27 cellular contexts compared by ENCODE assay signal in genomic region chr14:51563560-51563959, GRCh38.
"Had no signal": no experiment of that assay in that cellular context is flagged by ENCODE, and none has a peak within 500 bp of the region (broad histone marks: within the 10 kb centered on the region; RNA-seq: fewer than 3 reads in every experiment).

No MANE protein-coding gene starts in this region.

- H3K4me3 Mint-ChIP-seq: activated CD8-positive, alpha-beta T cell treated with anti-CD3 and anti-CD28 coated beads for 36 hours; activated naive CD8-positive, alpha-beta T cell; activated T-cell treated with anti-CD3 and anti-CD28 coated beads, Interleukin-2, amount 50 U/mL, for 72 hours; T-helper 17 cell; WTC11 had no signal

- H3K9ac ChIP-seq: neural progenitor cell had no signal

- H3K36me3 Mint-ChIP-seq: activated naive CD8-positive, alpha-beta T cell; naive thymus-derived CD4-positive, alpha-beta T cell; WTC11 had no signal

- H3K4me1 ChIP-seq: body of pancreas, gastrocnemius medialis had no signal

- ATAC-seq: activated CD8-positive, alpha-beta T cell treated with anti-CD3 and anti-CD28 coated beads for 36 hours; activated T-cell treated with anti-CD3 and anti-CD28 coated beads, Interleukin-2, amount 50 U/mL, for 72 hours; body of pancreas; gastrocnemius medialis; left colon; naive thymus-derived CD4-positive, alpha-beta T cell; right cardiac atrium; stimulated activated naive CD8-positive, alpha-beta T cell treated with anti-CD3 and anti-CD28 coated beads, Interleukin-15, Interleukin-2, amounts not matched to agents 100 U/mL and 50 U/mL, for 24 hours; T-helper 17 cell; WTC11 had no signal

- H3K27ac Mint-ChIP-seq: activated CD8-positive, alpha-beta T cell treated with anti-CD3 and anti-CD28 coated beads for 36 hours; activated naive CD8-positive, alpha-beta T cell; activated T-cell treated with anti-CD3 and anti-CD28 coated beads, Interleukin-2, amount 50 U/mL, for 72 hours; T-helper 17 cell; WTC11 had no signal

- H3K36me3 ChIP-seq: gastrocnemius medialis, neural progenitor cell, thoracic aorta had no signal

- H3K4me3 ChIP-seq: body of pancreas, coronary artery, dorsolateral prefrontal cortex, gastrocnemius medialis, neural progenitor cell, thoracic aorta had no signal

- H2AFZ ChIP-seq: neural progenitor cell had no signal

- DNase-seq: activated CD4-positive, alpha-beta T cell treated with anti-CD3 and anti-CD28 coated beads, Interleukin-2, amount 50 U/mL, for 1 hour; activated CD8-positive, alpha-beta T cell treated with anti-CD3 and anti-CD28 coated beads for 36 hours; activated naive CD4-positive, alpha-beta T cell treated with Interleukin-2 at 50 U/mL for 16 hours; activated T-cell treated with anti-CD3 and anti-CD28 coated beads, Interleukin-2, amount 50 U/mL, for 72 hours; anterior cingulate cortex; body of pancreas; dorsolateral prefrontal cortex; effector memory CD4-positive, alpha-beta T cell; erythroblast; gastrocnemius medialis; glutamatergic neuron; left colon; midbrain; occipital lobe; posterior cingulate gyrus; right cardiac atrium; stimulated activated CD4-positive, alpha-beta T cell treated with anti-CD3 and anti-CD28 coated beads, Interleukin-12 subunit alpha, Interleukin-12 subunit beta, amount 100 ng/mL, for 4 hours; stimulated activated CD4-positive, alpha-beta T cell treated with anti-CD3 and anti-CD28 coated beads, Interleukin-4, amount 100 ng/mL, for 1 hour; stimulated activated naive CD8-positive, alpha-beta T cell treated with anti-CD3 and anti-CD28 coated beads, Interleukin-15, Interleukin-2, amounts not matched to agents 100 U/mL and 50 U/mL, for 24 hours; T-helper 17 cell had no signal

- H3K4me2 ChIP-seq: neural progenitor cell had no signal

- H3K27me3 Mint-ChIP-seq: activated CD8-positive, alpha-beta T cell treated with anti-CD3 and anti-CD28 coated beads for 36 hours; type B pancreatic cell had no signal

- H3K9me3 ChIP-seq: body of pancreas, gastrocnemius medialis, thoracic aorta had no signal

- H3K27ac ChIP-seq: body of pancreas, coronary artery, dorsolateral prefrontal cortex, gastrocnemius medialis, neural progenitor cell, thoracic aorta had no signal

- H3K27me3 ChIP-seq: body of pancreas, dorsolateral prefrontal cortex, gastrocnemius medialis, neural progenitor cell had no signal

- H3K9me3 Mint-ChIP-seq: activated CD8-positive, alpha-beta T cell treated with anti-CD3 and anti-CD28 coated beads for 36 hours; activated T-cell treated with anti-CD3 and anti-CD28 coated beads, Interleukin-2, amount 50 U/mL, for 72 hours; naive thymus-derived CD4-positive, alpha-beta T cell; WTC11 had no signal
